ENCODE assay signal across 28 cellular contexts in the genomic region with DNA sequence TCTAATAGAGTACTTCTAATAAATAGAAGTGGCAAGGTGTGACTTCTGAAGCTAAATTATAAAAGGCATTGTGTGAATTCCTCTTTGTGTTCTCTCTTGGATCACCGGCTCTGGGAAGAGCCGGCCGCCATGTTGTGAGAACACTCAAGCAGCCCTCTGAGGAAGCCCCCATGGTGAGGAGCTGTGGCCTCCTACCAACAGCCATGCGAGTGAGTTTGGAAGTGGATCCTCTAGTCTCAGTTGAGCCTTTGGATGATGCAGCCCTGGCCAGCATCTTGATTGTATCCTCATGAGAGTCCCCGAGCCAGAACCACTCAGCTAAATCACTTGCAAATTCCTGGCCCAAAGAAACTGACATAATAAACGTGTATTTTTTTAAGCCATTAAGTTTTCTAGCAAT.
"Had no signal": no experiment of that assay in that cellular context is flagged by ENCODE, and none has a peak within 500 bp of the region (broad histone marks: within the 10 kb centered on the region; RNA-seq: fewer than 3 reads in every experiment).

No MANE protein-coding gene starts in this region.

- H3K36me3 Mint-ChIP-seq: activated naive CD8-positive, alpha-beta T cell had no signal

- DNase-seq: activated B cell treated with CpG ODN at 0.5 μM for 24 hours; activated CD4-positive, alpha-beta T cell treated with anti-CD3 and anti-CD28 coated beads for 48 hours; activated CD4-positive, alpha-beta T cell treated with anti-CD3 and anti-CD28 coated beads, Interleukin-2, amount 50 U/mL, for 1 hour; activated CD4-positive, alpha-beta T cell treated with anti-CD3 and anti-CD28 coated beads, Interleukin-2, amount 50 U/mL, for 48 hours; activated gamma-delta T cell treated with Interleukin-2 at 50 U/mL for 16 hours; activated naive CD4-positive, alpha-beta T cell treated with anti-CD3 and anti-CD28 coated beads, Interleukin-2, amount 50 U/mL, for 16 hours; activated naive CD4-positive, alpha-beta T cell treated with Interleukin-2 at 50 U/mL for 16 hours; activated T-cell treated with anti-CD3 and anti-CD28 coated beads, Interleukin-2, amount 50 U/mL, for 1 hour; activated T-cell treated with anti-CD3 and anti-CD28 coated beads, Interleukin-2, amount 50 U/mL, for 48 hours; amniotic stem cell; anterior cingulate cortex; brain microvascular endothelial cell; dorsolateral prefrontal cortex; effector memory CD4-positive, alpha-beta T cell; endodermal cell; T-helper 1 cell; T-helper 17 cell; T1000; WERI-Rb-1 had no signal

- H3K27ac Mint-ChIP-seq: activated B cell treated with CpG ODN at 0.5 μM for 24 hours; activated naive CD8-positive, alpha-beta T cell; activated T-helper 1 cell treated with anti-CD3 and anti-CD28 coated beads, Interleukin-12 subunit alpha, Interleukin-12 subunit beta, Interleukin-2, Interleukin-4 antibody, amounts not matched to agents 30 ng/mL and 10 ng/mL and 1 ng/mL, durations not matched to agents 14 hours and 24 hours and 36 hours; activated T-helper 2 cell treated with anti-CD3 and anti-CD28 coated beads, Interferon-gamma antibody, Interleukin-2, Interleukin-4, amounts not matched to agents 10 μg/mL and 5 μg/mL and 100 μg/mL, durations not matched to agents 14 hours and 24 hours and 36 hours; dendritic cell treated with granulocyte-macrophage colony-stimulating factor and Interleukin-4, amounts not matched to agents 40 ng/mL and 50 ng/mL, for 4 days; endodermal cell; T-helper 17 cell; T-helper 2 cell treated with Interferon-gamma antibody and Interleukin-4, amounts not matched to agents 5 μg/mL and 100 μg/mL, for 36 hours had no signal

- H3K4me1 Mint-ChIP-seq: activated B cell treated with CpG ODN at 0.5 μM for 24 hours; central memory CD8-positive, alpha-beta T cell had no signal

- H3K36me3 ChIP-seq: brain microvascular endothelial cell, WERI-Rb-1 had no signal

- H3K27me3 Mint-ChIP-seq: activated naive CD8-positive, alpha-beta T cell; T-helper 17 cell had no signal

- ATAC-seq: activated CD4-positive, CD25-positive, alpha-beta regulatory T cell treated with anti-CD3 and anti-CD28 coated beads, Interleukin-2, amount 50 U/mL, for 24 hours; esophagus mucosa; T-helper 17 cell had no signal

- H3K27ac ChIP-seq: brain microvascular endothelial cell, coronary artery, dorsolateral prefrontal cortex, WERI-Rb-1 had no signal

- H3K4me3 Mint-ChIP-seq: activated B cell treated with CpG ODN at 0.5 μM for 24 hours; activated naive CD8-positive, alpha-beta T cell; activated T-helper 1 cell treated with anti-CD3 and anti-CD28 coated beads, Interleukin-12 subunit alpha, Interleukin-12 subunit beta, Interleukin-2, Interleukin-4 antibody, amounts not matched to agents 30 ng/mL and 10 ng/mL and 1 ng/mL, durations not matched to agents 14 hours and 24 hours and 36 hours; central memory CD8-positive, alpha-beta T cell; dendritic cell treated with granulocyte-macrophage colony-stimulating factor and Interleukin-4, amounts not matched to agents 40 ng/mL and 50 ng/mL, for 4 days; endodermal cell; T-helper 17 cell; T-helper 2 cell treated with Interferon-gamma antibody and Interleukin-4, amounts not matched to agents 5 μg/mL and 100 μg/mL, for 36 hours had no signal

- H3K27me3 ChIP-seq: brain microvascular endothelial cell had no signal

- H3K9me3 Mint-ChIP-seq: activated B cell treated with CpG ODN at 0.5 μM for 24 hours; activated T-helper 1 cell treated with anti-CD3 and anti-CD28 coated beads, Interleukin-12 subunit alpha, Interleukin-12 subunit beta, Interleukin-2, Interleukin-4 antibody, amounts not matched to agents 30 ng/mL and 10 ng/mL and 1 ng/mL, durations not matched to agents 14 hours and 24 hours and 36 hours; activated T-helper 2 cell treated with anti-CD3 and anti-CD28 coated beads, Interferon-gamma antibody, Interleukin-2, Interleukin-4, amounts not matched to agents 10 μg/mL and 5 μg/mL and 100 μg/mL, durations not matched to agents 14 hours and 24 hours and 36 hours; central memory CD8-positive, alpha-beta T cell; dendritic cell treated with granulocyte-macrophage colony-stimulating factor and Interleukin-4, amounts not matched to agents 40 ng/mL and 50 ng/mL, for 4 days; T-helper 2 cell treated with Interferon-gamma antibody and Interleukin-4, amounts not matched to agents 5 μg/mL and 100 μg/mL, for 36 hours had no signal

- H3K4me3 ChIP-seq: coronary artery, dorsolateral prefrontal cortex had no signal
